In genomic region chr2:17805166-17805565, GRCh38 we compare ENCODE assay signal across 21 cellular contexts. TPM values are rescaled to one million over a fixed set of nuclear protein-coding genes. Genes with fewer than 3 reads are reported as not detected.
DNase-seq lines count a peak whose midpoint lies in the region; ATAC-seq, FAIRE-seq and TF ChIP-seq lines count a peak whose summit lies in the region.
"Had no signal": no experiment of that assay in that cellular context is flagged by ENCODE, and none has a peak within 500 bp of the region (broad histone marks: within the 10 kb centered on the region; RNA-seq: fewer than 3 reads in every experiment).

No MANE protein-coding gene starts in this region.

- H3K27me3 Mint-ChIP-seq in activated B cell treated with CpG ODN at 0.5 μM for 24 hours = no peaks in the 10 kb centered on the region

- H3K9me3 ChIP-seq in left ventricle myocardium inferior (replicated peaks) (no peaks in the 10 kb centered on the region), SJCRH30 (replicated peaks) (no peaks in the 10 kb centered on the region)
- H3K9me3 ChIP-seq: breast epithelium, Caco-2, thoracic aorta had no signal

- CTCF ChIA-PET in activated B cell treated with CpG ODN at 0.5 μM for 24 hours (lab: Charles Lee) = interaction anchor here (0.6 to 1.6 kb wide), 5 partner anchors 8 to 86 kb away, joined by 3 to 8 read pairs (median 4); partner anchors contain the start of genes GEN1 and SMC6

- no peak for FAIRE-seq in HTR-8/SVneo (lab: Jason Lieb, UNC)
- FAIRE-seq: frontal cortex, H54 had no signal

- peaks cover 81% of the 10 kb centered on the region for H3K4me1 Mint-ChIP-seq in activated B cell treated with CpG ODN at 0.5 μM for 24 hours
- H3K4me1 Mint-ChIP-seq: endodermal cell, immature natural killer cell had no signal

- ATAC-seq in Right ventricle myocardium inferior = no peak
- ATAC-seq in HG03196 (IDR thresholded peaks at IDR 0.05; ENCODE audit: unreplicated experiment) = peak; percentile 47
- ATAC-seq in activated B cell treated with CpG ODN at 0.5 μM for 24 hours (ENCODE audit: low read depth) = peak; percentile 65

- H3K4me1 ChIP-seq in left ventricle myocardium inferior = peaks cover 15% of the 10 kb centered on the region
- peaks cover 32% of the 10 kb centered on the region for H3K4me1 ChIP-seq in SJCRH30
- H3K4me1 ChIP-seq: breast epithelium, Caco-2 had no signal

- H3K27ac ChIP-seq in left ventricle myocardium inferior (replicated peaks) (peak overlapping the region; percentile 39), coronary artery (no peak overlapping the region), SJCRH30 (no peak overlapping the region)
- H3K27ac ChIP-seq: breast epithelium, thoracic aorta had no signal

- H3K4me3 ChIP-seq in left ventricle myocardium inferior (no peak overlapping the region), coronary artery (no peak overlapping the region), SJCRH30 (no peak overlapping the region)
- H3K4me3 ChIP-seq: breast epithelium, thoracic aorta had no signal

- H3K36me3 ChIP-seq in left ventricle myocardium inferior (no peaks in the 10 kb centered on the region), SJCRH30 (no peaks in the 10 kb centered on the region)
- H3K36me3 ChIP-seq: breast epithelium, thoracic aorta had no signal

- peak overlapping the region; percentile 58 for H3K4me3 Mint-ChIP-seq in activated B cell treated with CpG ODN at 0.5 μM for 24 hours
- H3K4me3 Mint-ChIP-seq: activated naive CD4-positive, alpha-beta T cell treated with anti-CD3 and anti-CD28 coated beads for 36 hours; endodermal cell; immature natural killer cell had no signal

- DNase-seq in left ventricle myocardium inferior (no peak), Right ventricle myocardium inferior (ENCODE audit: missing footprints) (no peak), activated B cell treated with CpG ODN at 0.5 μM for 24 hours (no peak), coronary artery (ENCODE audit: low spot score) (no peak), SJCRH30 (no peak), GM03348 (ENCODE audit: low spot score) (no peak), HTR-8/SVneo (ENCODE audit: insufficient read length, low spot score) (no peak)
- DNase-seq: activated naive CD4-positive, alpha-beta T cell treated with anti-CD3 and anti-CD28 coated beads for 36 hours; Caco-2; endodermal cell; immature natural killer cell; NCI-H1694; NCI-H748 treated with DMSO at 0.1 percent for 48 hours had no signal

- no peak for TF ChIP-seq CTCF in left ventricle myocardium inferior (IDR thresholded peaks at IDR 0.05; ENCODE audit: borderline replicate concordance)
- TF ChIP-seq CTCF in activated B cell treated with CpG ODN at 0.5 μM for 24 hours (IDR thresholded peaks at IDR 0.05) = no peak
- TF ChIP-seq CTCF in coronary artery (IDR thresholded peaks at IDR 0.05) = no peak

- H3K9me3 Mint-ChIP-seq in activated B cell treated with CpG ODN at 0.5 μM for 24 hours = no peaks in the 10 kb centered on the region
- H3K9me3 Mint-ChIP-seq: activated naive CD4-positive, alpha-beta T cell treated with anti-CD3 and anti-CD28 coated beads for 36 hours; endodermal cell; immature natural killer cell had no signal

- H3K36me3 Mint-ChIP-seq in activated B cell treated with CpG ODN at 0.5 μM for 24 hours (ENCODE audit: low read depth) = no peaks in the 10 kb centered on the region
- H3K36me3 Mint-ChIP-seq: immature natural killer cell had no signal

- H3K27ac Mint-ChIP-seq in activated B cell treated with CpG ODN at 0.5 μM for 24 hours = peak overlapping the region; percentile 97
- H3K27ac Mint-ChIP-seq: activated naive CD4-positive, alpha-beta T cell treated with anti-CD3 and anti-CD28 coated beads for 36 hours; endodermal cell; immature natural killer cell had no signal

- H3K27me3 ChIP-seq in left ventricle myocardium inferior (ENCODE audit: low read depth) = no peaks in the 10 kb centered on the region
- no peaks in the 10 kb centered on the region for H3K27me3 ChIP-seq in SJCRH30
- H3K27me3 ChIP-seq: breast epithelium had no signal

- intact Hi-C loops in left ventricle myocardium inferior (cut with micrococcal nuclease) (no loop called here), Right ventricle myocardium inferior (cut with DNase I) (no loop called here), activated B cell treated with CpG ODN at 0.5 μM for 24 hours (cut with micrococcal nuclease) (loop anchor here (2.0 kb wide), 1 partner anchor 16 kb away; no protein-coding TSS in a partner anchor)

- POLR2A ChIA-PET in activated B cell treated with CpG ODN at 0.5 μM for 24 hours (lab: Charles Lee) = interaction anchor here (0.7 to 7.7 kb wide), 14 partner anchors 11 to 103 kb away, joined by 4 to 172 read pairs (median 8); partner anchors contain the start of genes GEN1, MSGN1 and SMC6

RNA-seq across cellular contexts. Expression of gene MSGN1, which starts 11.1 kb away (rescaled TPM):
- total RNA-seq in left ventricle myocardium inferior (not detected), Right ventricle myocardium inferior (not detected), activated B cell treated with CpG ODN at 0.5 μM for 24 hours (0.42 TPM in 1 of 2 replicates, not detected in the other)
- total RNA-seq in SJCRH30 (2014; rRNA removed; shearing (Covaris generic)) = not detected in 2 replicates
- total RNA-seq: A172; activated naive CD4-positive, alpha-beta T cell treated with anti-CD3 and anti-CD28 coated beads for 36 hours; breast epithelium; Caco-2; endodermal cell; frontal cortex; mesenteric fat pad; SK-MEL-5; thoracic aorta had no signal

RNA-seq across cellular contexts. Expression of gene GEN1, which starts 51.2 kb away (rescaled TPM):
- total RNA-seq in left ventricle myocardium inferior = 4.3 TPM
- total RNA-seq in Right ventricle myocardium inferior = 3.3 TPM
- 141 and 163 TPM in 2 replicates for total RNA-seq in activated B cell treated with CpG ODN at 0.5 μM for 24 hours
- total RNA-seq in SJCRH30 (2014; rRNA removed; shearing (Covaris generic)) = 46.8 and 63.1 TPM in 2 replicates

RNA-seq across cellular contexts. Expression of gene SMC6, which starts 51.6 kb away (rescaled TPM):
- total RNA-seq in left ventricle myocardium inferior = 13.3 TPM
- 12.7 TPM for total RNA-seq in Right ventricle myocardium inferior
- total RNA-seq in activated B cell treated with CpG ODN at 0.5 μM for 24 hours = 121 and 127 TPM in 2 replicates
- 55.2 and 75.7 TPM in 2 replicates for total RNA-seq in SJCRH30 (2014; rRNA removed; shearing (Covaris generic))
